22 cellular contexts compared by ENCODE assay signal in genomic region chr9:38145526-38146053, GRCh38.
"Had no signal": no experiment of that assay in that cellular context is flagged by ENCODE, and none has a peak within 500 bp of the region (broad histone marks: within the 10 kb centered on the region; RNA-seq: fewer than 3 reads in every experiment).

No MANE protein-coding gene starts in this region.

- H3K27ac ChIP-seq: epithelial cell of prostate, esophagus muscularis mucosa, gastrocnemius medialis, left ventricle myocardium inferior, lower lobe of right lung, parathyroid adenoma, prostate gland, sigmoid colon, skin epidermis, upper lobe of left lung, vagina had no signal

- H3K27me3 ChIP-seq: sigmoid colon, upper lobe of left lung, vagina had no signal

- ATAC-seq: effector memory CD8-positive, alpha-beta T cell; gastrocnemius medialis; lower lobe of right lung had no signal

- H3K27ac Mint-ChIP-seq: dendritic cell treated with granulocyte-macrophage colony-stimulating factor and Interleukin-4, amounts not matched to agents 40 ng/mL and 50 ng/mL, for 4 days; effector memory CD8-positive, alpha-beta T cell; immature natural killer cell; memory B cell; natural killer cell treated with Interleukin-12 subunit alpha and Interleukin-12 subunit beta and Interleukin-15 and Interleukin-18, amount 100 ng/mL, for 72 hours had no signal

- H3K79me2 ChIP-seq: parathyroid adenoma had no signal

- DNase-seq: effector memory CD8-positive, alpha-beta T cell; gastrocnemius medialis; immature natural killer cell; kidney; left cardiac atrium; left ventricle myocardium inferior; lower lobe of right lung; midbrain; sigmoid colon; stimulated activated CD4-positive, alpha-beta T cell treated with anti-CD3 and anti-CD28 coated beads, Interleukin-2, amount 100 ng/mL, for 24 hours; stimulated activated CD4-positive, alpha-beta T cell treated with anti-CD3 and anti-CD28 coated beads, Interleukin-4, amount 100 ng/mL, for 4 hours; stimulated activated naive CD4-positive, alpha-beta T cell treated with Interleukin-2 at 50 U/mL for 16 hours; upper lobe of left lung had no signal

- H3K9me3 Mint-ChIP-seq: dendritic cell treated with granulocyte-macrophage colony-stimulating factor and Interleukin-4, amounts not matched to agents 40 ng/mL and 50 ng/mL, for 4 days; effector memory CD8-positive, alpha-beta T cell; immature natural killer cell; memory B cell; natural killer cell treated with Interleukin-12 subunit alpha and Interleukin-12 subunit beta and Interleukin-15 and Interleukin-18, amount 100 ng/mL, for 72 hours had no signal

- H2AFZ ChIP-seq: parathyroid adenoma had no signal

- H3K4me1 ChIP-seq: gastrocnemius medialis, lower lobe of right lung, parathyroid adenoma, prostate gland had no signal

- H3K36me3 Mint-ChIP-seq: immature natural killer cell; memory B cell; natural killer cell treated with Interleukin-12 subunit alpha and Interleukin-12 subunit beta and Interleukin-15 and Interleukin-18, amount 100 ng/mL, for 72 hours had no signal

- H3K4me3 ChIP-seq: esophagus muscularis mucosa, gastrocnemius medialis, left ventricle myocardium inferior, lower lobe of right lung, prostate gland, sigmoid colon, skin epidermis, upper lobe of left lung, vagina had no signal

- H3K4me1 Mint-ChIP-seq: immature natural killer cell, memory B cell had no signal

- H3K4me3 Mint-ChIP-seq: dendritic cell treated with granulocyte-macrophage colony-stimulating factor and Interleukin-4, amounts not matched to agents 40 ng/mL and 50 ng/mL, for 4 days; effector memory CD8-positive, alpha-beta T cell; immature natural killer cell; memory B cell; natural killer cell treated with Interleukin-12 subunit alpha and Interleukin-12 subunit beta and Interleukin-15 and Interleukin-18, amount 100 ng/mL, for 72 hours had no signal

- H3K9me3 ChIP-seq: esophagus muscularis mucosa, gastrocnemius medialis, left ventricle myocardium inferior, lower lobe of right lung, prostate gland, sigmoid colon, upper lobe of left lung, vagina had no signal

- H3K36me3 ChIP-seq: esophagus muscularis mucosa, gastrocnemius medialis, left ventricle myocardium inferior, lower lobe of right lung, prostate gland, sigmoid colon, upper lobe of left lung, vagina had no signal
